Comparison of ENCODE assay signal across 7 cellular contexts in genomic region chr17:78137392-78138203, GRCh38. TPM values are rescaled to one million over a fixed set of nuclear protein-coding genes. Genes with fewer than 3 reads are reported as not detected.
DNase-seq lines count a peak whose midpoint lies in the region; TF ChIP-seq lines count a peak whose summit lies in the region.

No MANE protein-coding gene starts in this region.

- TF ChIP-seq CTCF in coronary artery (IDR thresholded peaks at IDR 0.05) (no peak), smooth muscle cell (IDR thresholded peaks at IDR 0.05; ENCODE audit: borderline replicate concordance, insufficient read depth, poor library complexity, severe bottlenecking) (peak; percentile 43)

- H3K4me2 ChIP-seq in smooth muscle cell, result no peak overlapping the region

- no peak overlapping the region for H2AFZ ChIP-seq in smooth muscle cell (ENCODE audit: low read depth)

- H3K4me3 ChIP-seq in coronary artery (no peak overlapping the region), smooth muscle cell (no peak overlapping the region)

- no peak overlapping the region for H3K27ac ChIP-seq in coronary artery
- no peak overlapping the region for H3K27ac ChIP-seq in smooth muscle cell (ENCODE audit: low read depth)
- no peak overlapping the region for H3K27ac ChIP-seq in caudate nucleus (ENCODE audit: low read depth, low read length)

- H3K36me3 ChIP-seq in smooth muscle cell (ENCODE audit: low read depth), result no peaks in the 10 kb centered on the region

- no peaks in the 10 kb centered on the region for H3F3A ChIP-seq in smooth muscle cell (ENCODE audit: low read depth)

- H3K4me1 ChIP-seq in smooth muscle cell (ENCODE audit: low read depth), result no peaks in the 10 kb centered on the region

- no peaks in the 10 kb centered on the region for H4K20me1 ChIP-seq in smooth muscle cell (ENCODE audit: low read depth)

- peak; percentile 56 for DNase-seq in SK-MEL-5 (ENCODE audit: low read depth, low spot score)
- peak; percentile 73 for DNase-seq in coronary artery (ENCODE audit: low spot score)
- no peak for DNase-seq in smooth muscle cell (lab: John Stamatoyannopoulos, UW; ENCODE audit: unreplicated experiment)
- DNase-seq in hepatic stellate cell (ENCODE audit: low spot score), result no peak
- DNase-seq in caudate nucleus (lab: John Stamatoyannopoulos, UW), result no peak
- no peak for DNase-seq in NCI-H187 (lab: John Stamatoyannopoulos, UW)

- peak; percentile 30 for TF ChIP-seq POLR2A in GM18951 (IDR thresholded peaks at IDR 0.05; ENCODE audit: extremely low read depth, insufficient read depth, insufficient read length)

- in situ Hi-C loops in GM18951 (cut with MboI; ENCODE audit: low sequenced_read_pairs, unreplicated experiment) (no loop called here), SK-MEL-5 (cut with HindIII; ENCODE audit: low pct_unique_long_range_greater_than_20kb, low sequenced_read_pairs) (no loop called here)

- H3K27me3 ChIP-seq in smooth muscle cell (ENCODE audit: low read depth), result no peaks in the 10 kb centered on the region

- WGBS in smooth muscle cell (ENCODE audit: low lambda C conversion rate), result 75% methylated on average over 26 of the region's 26 CpGs

- no peaks in the 10 kb centered on the region for H3K79me2 ChIP-seq in smooth muscle cell (ENCODE audit: low read depth)

- H3K9me3 ChIP-seq in smooth muscle cell (replicated peaks; ENCODE audit: low read depth), result no peaks in the 10 kb centered on the region

- H3K9ac ChIP-seq in smooth muscle cell (ENCODE audit: low read depth), result no peak overlapping the region

RNA-seq across cellular contexts. Expression of gene TMC8, which starts 7.0 kb away (rescaled TPM):
- 0.45 and 2.0 TPM in 2 replicates for total RNA-seq in SK-MEL-5 (2014; rRNA removed; shearing (Covaris generic))
- 2.3 and 3.1 TPM in 2 replicates for polyA plus RNA-seq in SK-MEL-5 (2015; cell fraction: cytosol; rRNA removed)
- 5.0 and 44.5 TPM in 2 replicates for polyA plus RNA-seq in SK-MEL-5 (2015; cell fraction: nucleus; rRNA removed)
- total RNA-seq in smooth muscle cell, result 0.04 and 0.27 TPM in 2 replicates
- polyA plus RNA-seq in smooth muscle cell, result 0.38 and 1.2 TPM in 2 replicates

RNA-seq across cellular contexts. Expression of gene C17orf99, which starts 8.6 kb away (rescaled TPM):
- not detected in 2 replicates for total RNA-seq in SK-MEL-5 (2014; rRNA removed; shearing (Covaris generic))
- not detected in 2 replicates for polyA plus RNA-seq in SK-MEL-5 (2015; cell fraction: cytosol; rRNA removed)
- polyA plus RNA-seq in SK-MEL-5 (2015; cell fraction: nucleus; rRNA removed), result not detected in 2 replicates
- not detected in 2 replicates for total RNA-seq in smooth muscle cell
- polyA plus RNA-seq in smooth muscle cell, result 0.29 and 1.7 TPM in 2 replicates

RNA-seq across cellular contexts. Expression of gene TMC6, which starts 9.0 kb away (rescaled TPM):
- total RNA-seq in SK-MEL-5 (2014; rRNA removed; shearing (Covaris generic)), result 281 and 299 TPM in 2 replicates
- polyA plus RNA-seq in SK-MEL-5 (2015; cell fraction: cytosol; rRNA removed), result 402 and 453 TPM in 2 replicates
- polyA plus RNA-seq in SK-MEL-5 (2015; cell fraction: nucleus; rRNA removed), result 824 and 934 TPM in 2 replicates
- total RNA-seq in smooth muscle cell, result 24.1 and 42.2 TPM in 2 replicates
- polyA plus RNA-seq in smooth muscle cell, result 40.2 and 65.3 TPM in 2 replicates

RNA-seq across cellular contexts. Expression of gene SYNGR2, which starts 30.8 kb away (rescaled TPM):
- 68.5 and 87.2 TPM in 2 replicates for total RNA-seq in SK-MEL-5 (2014; rRNA removed; shearing (Covaris generic))
- polyA plus RNA-seq in SK-MEL-5 (2015; cell fraction: cytosol; rRNA removed), result 172 and 187 TPM in 2 replicates
- 42.7 and 49.1 TPM in 2 replicates for polyA plus RNA-seq in SK-MEL-5 (2015; cell fraction: nucleus; rRNA removed)
- 55.3 and 64.7 TPM in 2 replicates for total RNA-seq in smooth muscle cell
- polyA plus RNA-seq in smooth muscle cell, result 46.1 and 136 TPM in 2 replicates

RNA-seq across cellular contexts. Expression of gene TK1, which starts 49.3 kb away (rescaled TPM):
- total RNA-seq in SK-MEL-5 (2014; rRNA removed; shearing (Covaris generic)), result 85.4 and 103 TPM in 2 replicates
- 183 and 197 TPM in 2 replicates for polyA plus RNA-seq in SK-MEL-5 (2015; cell fraction: cytosol; rRNA removed)
- 40.4 and 48.6 TPM in 2 replicates for polyA plus RNA-seq in SK-MEL-5 (2015; cell fraction: nucleus; rRNA removed)
- 20.0 and 20.9 TPM in 2 replicates for total RNA-seq in smooth muscle cell
- 53.7 and 72.7 TPM in 2 replicates for polyA plus RNA-seq in smooth muscle cell

Comparison
In these comparisons a context has a peak if more than half of its experiments do, and no peak if none do; other contexts are left out.
1. DNase-seq: peak in SK-MEL-5 (single experiment) and coronary artery (single experiment); none in smooth muscle cell (single experiment), hepatic stellate cell (single experiment), caudate nucleus (0 of 61) and NCI-H187 (0 of 2).